In the genomic region with DNA sequence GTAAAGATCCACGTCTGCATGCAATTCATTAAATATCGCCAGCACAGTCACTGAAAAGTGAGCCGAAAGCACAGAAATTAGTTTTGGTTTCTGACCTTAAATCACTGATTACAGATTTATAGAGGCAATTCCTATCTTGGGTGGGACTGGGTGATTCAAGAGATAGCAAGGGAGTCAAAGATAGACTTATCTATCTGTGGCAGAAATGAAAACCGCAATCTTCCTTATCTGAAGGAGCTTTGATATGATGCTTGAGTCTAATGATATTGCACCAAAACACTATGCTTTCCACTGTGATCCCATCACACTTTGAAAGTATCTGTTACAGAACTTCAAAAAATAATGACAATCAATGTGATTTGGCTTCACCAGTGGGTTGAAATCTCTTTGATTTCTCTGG, we compare ENCODE assay signal across 30 cellular contexts.
"Had no signal": no experiment of that assay in that cellular context is flagged by ENCODE, and none has a peak within 500 bp of the region (broad histone marks: within the 10 kb centered on the region; RNA-seq: fewer than 3 reads in every experiment).

No MANE protein-coding gene starts in this region.

- DNase-seq: activated CD4-positive, alpha-beta memory T cell treated with anti-CD3 and anti-CD28 coated beads for 36 hours; activated CD4-positive, alpha-beta T cell treated with anti-CD3 and anti-CD28 coated beads for 36 hours; activated CD4-positive, alpha-beta T cell treated with anti-CD3 and anti-CD28 coated beads, Interleukin-2, amount 10 ng/mL, durations not matched to agents 24 days and 14 days; activated CD4-positive, CD25-positive, alpha-beta regulatory T cell; activated CD4-positive, CD25-positive, alpha-beta regulatory T cell treated with anti-CD3 and anti-CD28 coated beads, Interleukin-2, amount 50 U/mL, for 72 hours; activated CD8-positive, alpha-beta memory T cell treated with anti-CD3 and anti-CD28 coated beads, Interleukin-2, amount 10 ng/mL, durations not matched to agents 7 days and 5 days; activated CD8-positive, alpha-beta memory T cell treated with anti-CD3 and anti-CD28 coated beads, Interleukin-2, amount 50 U/mL, for 4 hours; activated CD8-positive, alpha-beta T cell treated with anti-CD3 and anti-CD28 coated beads, Interleukin-2, amount 10 ng/mL, durations not matched to agents 7 days and 5 days; activated effector memory CD4-positive, alpha-beta T cell treated with anti-CD3 and anti-CD28 coated beads, Interleukin-2, amount 50 U/mL, for 16 hours; activated naive CD4-positive, alpha-beta T cell treated with anti-CD3 and anti-CD28 coated beads for 36 hours; activated naive CD8-positive, alpha-beta T cell treated with anti-CD3 and anti-CD28 coated beads for 36 hours; activated naive CD8-positive, alpha-beta T cell treated with anti-CD3 and anti-CD28 coated beads, Interleukin-2, amount 50 U/mL, for 24 hours; activated T-cell treated with anti-CD3 and anti-CD28 coated beads, Interleukin-2, amount 50 U/mL, for 1 hour; activated T-cell treated with anti-CD3 and anti-CD28 coated beads, Interleukin-2, amount 50 U/mL, for 48 hours; adrenal gland; brain microvascular endothelial cell; dorsolateral prefrontal cortex; effector memory CD4-positive, alpha-beta T cell; endodermal cell; foreskin melanocyte; heart right ventricle had no signal

- H3K27ac Mint-ChIP-seq: activated CD4-positive, alpha-beta memory T cell treated with anti-CD3 and anti-CD28 coated beads for 36 hours; activated CD4-positive, alpha-beta T cell treated with anti-CD3 and anti-CD28 coated beads for 36 hours; activated CD4-positive, alpha-beta T cell treated with anti-CD3 and anti-CD28 coated beads, Interleukin-2, amount 10 ng/mL, durations not matched to agents 24 days and 14 days; activated CD8-positive, alpha-beta memory T cell treated with anti-CD3 and anti-CD28 coated beads, Interleukin-2, amount 10 ng/mL, durations not matched to agents 7 days and 5 days; activated CD8-positive, alpha-beta T cell treated with anti-CD3 and anti-CD28 coated beads, Interleukin-2, amount 10 ng/mL, durations not matched to agents 7 days and 5 days; activated naive CD4-positive, alpha-beta T cell treated with anti-CD3 and anti-CD28 coated beads for 36 hours; activated naive CD4-positive, alpha-beta T cell treated with anti-CD3 and anti-CD28 coated beads, Interleukin-2, amount 50 U/mL, for 24 hours; activated naive CD8-positive, alpha-beta T cell treated with anti-CD3 and anti-CD28 coated beads for 36 hours; activated naive CD8-positive, alpha-beta T cell treated with anti-CD3 and anti-CD28 coated beads, Interleukin-2, amount 50 U/mL, for 24 hours; activated T-helper 1 cell treated with anti-CD3 and anti-CD28 coated beads, Interleukin-12 subunit alpha, Interleukin-12 subunit beta, Interleukin-2, Interleukin-4 antibody, amounts not matched to agents 30 ng/mL and 10 ng/mL and 1 ng/mL, durations not matched to agents 14 hours and 24 hours and 36 hours; activated T-helper 2 cell treated with anti-CD3 and anti-CD28 coated beads, Interferon-gamma antibody, Interleukin-2, Interleukin-4, amounts not matched to agents 10 μg/mL and 5 μg/mL and 100 μg/mL, durations not matched to agents 14 hours and 24 hours and 36 hours; dendritic cell treated with granulocyte-macrophage colony-stimulating factor and Interleukin-4, amounts not matched to agents 40 ng/mL and 50 ng/mL, for 4 days; endodermal cell had no signal

- H3K4me3 ChIP-seq: adrenal gland, ascending aorta, coronary artery, dorsolateral prefrontal cortex, gastroesophageal sphincter, heart right ventricle had no signal

- H3K36me3 ChIP-seq: adrenal gland, ascending aorta, brain microvascular endothelial cell, gastroesophageal sphincter, heart right ventricle had no signal

- H3K4me1 ChIP-seq: adrenal gland, ascending aorta, gastroesophageal sphincter, heart right ventricle had no signal

- H3K36me3 Mint-ChIP-seq: activated naive CD4-positive, alpha-beta T cell treated with anti-CD3 and anti-CD28 coated beads, Interleukin-2, amount 50 U/mL, for 24 hours had no signal

- H3K9me3 Mint-ChIP-seq: activated CD4-positive, alpha-beta memory T cell treated with anti-CD3 and anti-CD28 coated beads for 36 hours; activated CD4-positive, alpha-beta T cell treated with anti-CD3 and anti-CD28 coated beads, Interleukin-2, amount 10 ng/mL, durations not matched to agents 24 days and 14 days; activated naive CD4-positive, alpha-beta T cell treated with anti-CD3 and anti-CD28 coated beads for 36 hours; activated naive CD4-positive, alpha-beta T cell treated with anti-CD3 and anti-CD28 coated beads, Interleukin-2, amount 50 U/mL, for 24 hours; activated naive CD8-positive, alpha-beta T cell treated with anti-CD3 and anti-CD28 coated beads for 36 hours; activated naive CD8-positive, alpha-beta T cell treated with anti-CD3 and anti-CD28 coated beads, Interleukin-2, amount 50 U/mL, for 24 hours; activated T-helper 1 cell treated with anti-CD3 and anti-CD28 coated beads, Interleukin-12 subunit alpha, Interleukin-12 subunit beta, Interleukin-2, Interleukin-4 antibody, amounts not matched to agents 30 ng/mL and 10 ng/mL and 1 ng/mL, durations not matched to agents 14 hours and 24 hours and 36 hours; activated T-helper 2 cell treated with anti-CD3 and anti-CD28 coated beads, Interferon-gamma antibody, Interleukin-2, Interleukin-4, amounts not matched to agents 10 μg/mL and 5 μg/mL and 100 μg/mL, durations not matched to agents 14 hours and 24 hours and 36 hours; central memory CD8-positive, alpha-beta T cell; dendritic cell treated with granulocyte-macrophage colony-stimulating factor and Interleukin-4, amounts not matched to agents 40 ng/mL and 50 ng/mL, for 4 days had no signal

- FAIRE-seq: bronchial epithelial cell had no signal

- H3K27me3 Mint-ChIP-seq: activated CD4-positive, alpha-beta memory T cell treated with anti-CD3 and anti-CD28 coated beads for 36 hours; activated CD4-positive, alpha-beta T cell treated with anti-CD3 and anti-CD28 coated beads for 36 hours; activated CD4-positive, alpha-beta T cell treated with anti-CD3 and anti-CD28 coated beads, Interleukin-2, amount 10 ng/mL, durations not matched to agents 24 days and 14 days; activated CD8-positive, alpha-beta memory T cell treated with anti-CD3 and anti-CD28 coated beads, Interleukin-2, amount 10 ng/mL, durations not matched to agents 7 days and 5 days; activated naive CD4-positive, alpha-beta T cell treated with anti-CD3 and anti-CD28 coated beads, Interleukin-2, amount 50 U/mL, for 24 hours; activated naive CD8-positive, alpha-beta T cell treated with anti-CD3 and anti-CD28 coated beads for 36 hours; activated naive CD8-positive, alpha-beta T cell treated with anti-CD3 and anti-CD28 coated beads, Interleukin-2, amount 50 U/mL, for 24 hours; central memory CD8-positive, alpha-beta T cell; dendritic cell treated with granulocyte-macrophage colony-stimulating factor and Interleukin-4, amounts not matched to agents 40 ng/mL and 50 ng/mL, for 4 days had no signal

- H3K4me3 Mint-ChIP-seq: activated CD4-positive, alpha-beta memory T cell treated with anti-CD3 and anti-CD28 coated beads for 36 hours; activated CD4-positive, alpha-beta T cell treated with anti-CD3 and anti-CD28 coated beads for 36 hours; activated CD4-positive, alpha-beta T cell treated with anti-CD3 and anti-CD28 coated beads, Interleukin-2, amount 10 ng/mL, durations not matched to agents 24 days and 14 days; activated CD8-positive, alpha-beta memory T cell treated with anti-CD3 and anti-CD28 coated beads, Interleukin-2, amount 10 ng/mL, durations not matched to agents 7 days and 5 days; activated CD8-positive, alpha-beta T cell treated with anti-CD3 and anti-CD28 coated beads, Interleukin-2, amount 10 ng/mL, durations not matched to agents 7 days and 5 days; activated naive CD4-positive, alpha-beta T cell treated with anti-CD3 and anti-CD28 coated beads for 36 hours; activated naive CD4-positive, alpha-beta T cell treated with anti-CD3 and anti-CD28 coated beads, Interleukin-2, amount 50 U/mL, for 24 hours; activated naive CD8-positive, alpha-beta T cell treated with anti-CD3 and anti-CD28 coated beads for 36 hours; activated naive CD8-positive, alpha-beta T cell treated with anti-CD3 and anti-CD28 coated beads, Interleukin-2, amount 50 U/mL, for 24 hours; activated T-helper 1 cell treated with anti-CD3 and anti-CD28 coated beads, Interleukin-12 subunit alpha, Interleukin-12 subunit beta, Interleukin-2, Interleukin-4 antibody, amounts not matched to agents 30 ng/mL and 10 ng/mL and 1 ng/mL, durations not matched to agents 14 hours and 24 hours and 36 hours; central memory CD8-positive, alpha-beta T cell; dendritic cell treated with granulocyte-macrophage colony-stimulating factor and Interleukin-4, amounts not matched to agents 40 ng/mL and 50 ng/mL, for 4 days; endodermal cell had no signal

- H3K9me3 ChIP-seq: adrenal gland, ascending aorta, gastroesophageal sphincter had no signal

- H3K27ac ChIP-seq: adrenal gland, ascending aorta, brain microvascular endothelial cell, coronary artery, dorsolateral prefrontal cortex, gastroesophageal sphincter, heart right ventricle had no signal

- H3K27me3 ChIP-seq: adrenal gland, ascending aorta, brain microvascular endothelial cell, gastroesophageal sphincter had no signal

- H3K4me1 Mint-ChIP-seq: central memory CD8-positive, alpha-beta T cell; endodermal cell had no signal
